In the genomic region with DNA sequence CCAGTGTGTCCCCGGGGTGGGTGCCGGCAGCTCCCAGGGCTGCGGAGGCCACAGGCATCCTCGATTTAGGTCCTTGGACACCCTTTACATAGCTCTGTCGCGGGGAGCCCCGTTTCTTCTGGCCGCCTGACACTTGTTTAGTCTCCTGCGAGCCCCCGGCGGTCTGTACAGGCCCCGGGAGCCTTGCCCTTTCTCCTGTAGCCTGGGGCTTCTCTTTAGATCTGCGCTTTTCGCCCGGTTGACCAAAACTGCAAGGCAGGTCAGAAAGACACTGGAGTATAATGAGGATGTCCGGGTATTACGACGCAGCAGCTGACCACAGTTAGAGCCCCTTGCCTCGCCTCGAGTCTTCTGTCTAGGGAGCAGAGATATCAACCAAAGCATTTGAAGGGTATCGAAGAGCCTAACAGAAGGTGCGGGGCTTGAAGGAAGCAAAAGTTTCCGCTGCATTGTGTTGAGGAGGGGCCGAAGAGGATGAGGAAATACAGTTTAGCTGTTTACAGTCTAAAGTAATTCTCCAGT, we compare ENCODE assay signal across 6 cellular contexts. TPM values are rescaled to one million over a fixed set of nuclear protein-coding genes. Genes with fewer than 3 reads are reported as not detected.
DNase-seq lines count a peak whose midpoint lies in the region; ATAC-seq and TF ChIP-seq lines count a peak whose summit lies in the region.

No MANE protein-coding gene starts in this region.

- H3K36me3 Mint-ChIP-seq in HFFc6 (ENCODE audit: low read depth), result peaks cover 17% of the 10 kb centered on the region

- peak overlapping the region; percentile 42 for H3K4me2 ChIP-seq in BLaER1

- 0 out of 2 replicates have a peak, but pooled peaks cover 19% of the 10 kb centered on the region for H4K20me1 ChIP-seq in BLaER1

- H3K27me3 Mint-ChIP-seq in HFFc6 (ENCODE audit: insufficient read depth), result peaks cover 2% of the 10 kb centered on the region

- H3K4me1 ChIP-seq in BLaER1, result peaks cover 27% of the 10 kb centered on the region
- peaks cover 0 to 16% of the 10 kb centered on the region in 2 donors for H3K4me1 ChIP-seq in muscle layer of duodenum (ENCODE audit: control insufficient read depth in 1 of 2, insufficient read depth in 2 of 2, low read length in 2 of 2)

- H3K36me3 ChIP-seq in BLaER1 (peaks cover 16% of the 10 kb centered on the region), muscle layer of duodenum (ENCODE audit: control insufficient read depth in 1 of 2, insufficient read depth in 2 of 2, low read length in 2 of 2) (peaks cover 7 to 9% of the 10 kb centered on the region in 2 donors)

- peak overlapping the region; percentile 86 for H3K9ac ChIP-seq in BLaER1

- H3K4me1 Mint-ChIP-seq in HFFc6 (ENCODE audit: low read depth), result peaks cover 63% of the 10 kb centered on the region

- H3K4me3 ChIP-seq in BLaER1 (peak overlapping the region; percentile 77), muscle layer of duodenum (ENCODE audit: low read depth in 1 of 2, low read length in 2 of 2) (peak overlapping the region; percentile 73 to 74)

- peak overlapping the region; percentile 77 for H3K27ac ChIP-seq in BLaER1
- peak overlapping the region; percentile 73 for H3K27ac ChIP-seq in angular gyrus (ENCODE audit: low read depth, low read length)
- H3K27ac ChIP-seq in muscle layer of duodenum (ENCODE audit: low read length), result peak overlapping the region; percentile 83

- H3K27ac Mint-ChIP-seq in HFFc6, result peak overlapping the region; percentile 77

- H3K4me3 Mint-ChIP-seq in HFFc6, result peak overlapping the region; percentile 93

- no peak for ATAC-seq in left lobe of liver

- H3K9me3 ChIP-seq in BLaER1 (no peaks in the 10 kb centered on the region), muscle layer of duodenum (ENCODE audit: control insufficient read depth in 1 of 2, low read length in 2 of 2) (no peaks in the 10 kb centered on the region)

- H3K9me3 Mint-ChIP-seq in HFFc6, result no peaks in the 10 kb centered on the region

- H3K27me3 ChIP-seq in BLaER1 (peaks cover 75% of the 10 kb centered on the region), muscle layer of duodenum (ENCODE audit: low read depth, low read length) (no peaks in the 10 kb centered on the region)

- DNase-seq in HFFc6, result no peak
- no peak for DNase-seq in NCI-H1436 (lab: John Stamatoyannopoulos, UW)
- no peak for DNase-seq in left lobe of liver (ENCODE audit: low spot score)

- no peak for TF ChIP-seq CTCF in HFFc6 (IDR thresholded peaks at IDR 0.05)

RNA-seq across cellular contexts. Expression of gene BRCC3, which starts 0.4 kb away (rescaled TPM):
- 10 to 100 TPM; 24.5 to 27.8 (median 26.0) TPM for total RNA-seq in HFFc6 (2021; fragmentation: NEBNext Ultra II Directional; extraction: Animal tissue kit (Norgen Biotek cat#: 25700))
- total RNA-seq in left lobe of liver, result 9.5 TPM

RNA-seq across cellular contexts. Expression of gene CMC4, which starts 0.8 kb away (rescaled TPM):
- 1 to 10 TPM; 4.6 to 7.4 (median 6.3) TPM for total RNA-seq in HFFc6 (2021; fragmentation: NEBNext Ultra II Directional; extraction: Animal tissue kit (Norgen Biotek cat#: 25700))
- total RNA-seq in left lobe of liver, result 8.3 TPM

RNA-seq across cellular contexts. Expression of gene MTCP1, which starts 0.8 kb away (rescaled TPM):
- 10 to 100 TPM; 12.4 to 15.8 (median 14.3) TPM for total RNA-seq in HFFc6 (2021; fragmentation: NEBNext Ultra II Directional; extraction: Animal tissue kit (Norgen Biotek cat#: 25700))
- total RNA-seq in left lobe of liver, result 15.2 TPM

RNA-seq across cellular contexts. Expression of gene FUNDC2, which starts 45.1 kb away (rescaled TPM):
- total RNA-seq in HFFc6 (2021; fragmentation: NEBNext Ultra II Directional; extraction: Animal tissue kit (Norgen Biotek cat#: 25700)), result 10 to 100 TPM; 50.8 to 55.7 (median 53.3) TPM
- 26.9 TPM for total RNA-seq in left lobe of liver

RNA-seq across cellular contexts. Expression of gene F8, which starts 49.2 kb away (rescaled TPM):
- 1 to 10 TPM; 1.0 to 1.6 (median 1.4) TPM for total RNA-seq in HFFc6 (2021; fragmentation: NEBNext Ultra II Directional; extraction: Animal tissue kit (Norgen Biotek cat#: 25700))
- total RNA-seq in left lobe of liver, result 22.6 TPM
